ENCODE assay signal across 8 cellular contexts in genomic region chrX:54640103-54640428, GRCh38.
DNase-seq lines count a peak whose midpoint lies in the region; ATAC-seq lines count a peak whose summit lies in the region.

No MANE protein-coding gene starts in this region.

- H3K9me3 Mint-ChIP-seq in activated CD4-positive, alpha-beta T cell treated with anti-CD3 and anti-CD28 coated beads, Interleukin-2, amount 10 ng/mL, durations not matched to agents 24 days and 14 days: peaks cover 10% of the 10 kb centered on the region
- H3K9me3 Mint-ChIP-seq in activated naive CD8-positive, alpha-beta T cell treated with anti-CD3 and anti-CD28 coated beads, Interleukin-2, amount 50 U/mL, for 24 hours: peaks cover 8% of the 10 kb centered on the region

- H3K27me3 Mint-ChIP-seq in activated CD4-positive, alpha-beta T cell treated with anti-CD3 and anti-CD28 coated beads, Interleukin-2, amount 10 ng/mL, durations not matched to agents 24 days and 14 days: no peaks in the 10 kb centered on the region
- H3K27me3 Mint-ChIP-seq in activated naive CD8-positive, alpha-beta T cell treated with anti-CD3 and anti-CD28 coated beads, Interleukin-2, amount 50 U/mL, for 24 hours: no peaks in the 10 kb centered on the region

- H3K27me3 ChIP-seq in layer of hippocampus (ENCODE audit: control insufficient read depth, insufficient read depth, low read length): no peaks in the 10 kb centered on the region

- peaks cover 3% of the 10 kb centered on the region for H3K36me3 Mint-ChIP-seq in activated CD4-positive, alpha-beta T cell treated with anti-CD3 and anti-CD28 coated beads, Interleukin-2, amount 10 ng/mL, durations not matched to agents 24 days and 14 days (ENCODE audit: low read depth)
- H3K36me3 Mint-ChIP-seq in activated naive CD8-positive, alpha-beta T cell treated with anti-CD3 and anti-CD28 coated beads, Interleukin-2, amount 50 U/mL, for 24 hours (ENCODE audit: low read depth): peaks cover 8% of the 10 kb centered on the region

- peak overlapping the region; percentile 97 for H3K4me3 Mint-ChIP-seq in activated CD4-positive, alpha-beta T cell treated with anti-CD3 and anti-CD28 coated beads, Interleukin-2, amount 10 ng/mL, durations not matched to agents 24 days and 14 days
- H3K4me3 Mint-ChIP-seq in activated naive CD8-positive, alpha-beta T cell treated with anti-CD3 and anti-CD28 coated beads, Interleukin-2, amount 50 U/mL, for 24 hours: peak overlapping the region; percentile 85

- peak overlapping the region; percentile 79 for H3K27ac ChIP-seq in layer of hippocampus (ENCODE audit: low read depth, low read length)
- peak overlapping the region; percentile 69 for H3K27ac ChIP-seq in temporal lobe (ENCODE audit: low read depth, low read length)

- H3K27ac Mint-ChIP-seq in activated CD4-positive, alpha-beta T cell treated with anti-CD3 and anti-CD28 coated beads, Interleukin-2, amount 10 ng/mL, durations not matched to agents 24 days and 14 days: peak overlapping the region; percentile 100
- H3K27ac Mint-ChIP-seq in activated naive CD8-positive, alpha-beta T cell treated with anti-CD3 and anti-CD28 coated beads, Interleukin-2, amount 50 U/mL, for 24 hours: peak overlapping the region; percentile 97

- DNase-seq in activated CD4-positive, alpha-beta T cell treated with anti-CD3 and anti-CD28 coated beads, Interleukin-2, amount 10 ng/mL, durations not matched to agents 24 days and 14 days: no peak
- DNase-seq in activated CD4-positive, alpha-beta T cell treated with anti-CD3 and anti-CD28 coated beads for 48 hours: no peak
- no peak for DNase-seq in activated naive CD8-positive, alpha-beta T cell treated with anti-CD3 and anti-CD28 coated beads, Interleukin-2, amount 50 U/mL, for 24 hours
- DNase-seq in kidney tubule cell (ENCODE audit: low spot score): no peak

- ATAC-seq in activated naive CD8-positive, alpha-beta T cell treated with anti-CD3 and anti-CD28 coated beads, Interleukin-2, amount 50 U/mL, for 24 hours: no peak
- ATAC-seq in esophagus mucosa (no peak), GM18498 (IDR thresholded peaks at IDR 0.05; ENCODE audit: unreplicated experiment) (no peak)

- peaks cover 7% of the 10 kb centered on the region for H3K4me1 Mint-ChIP-seq in activated CD4-positive, alpha-beta T cell treated with anti-CD3 and anti-CD28 coated beads, Interleukin-2, amount 10 ng/mL, durations not matched to agents 24 days and 14 days
- H3K4me1 Mint-ChIP-seq in activated naive CD8-positive, alpha-beta T cell treated with anti-CD3 and anti-CD28 coated beads, Interleukin-2, amount 50 U/mL, for 24 hours: peaks cover 10% of the 10 kb centered on the region

- intact Hi-C loops in activated CD4-positive, alpha-beta T cell treated with anti-CD3 and anti-CD28 coated beads, Interleukin-2, amount 10 ng/mL, durations not matched to agents 24 days and 14 days (cut with micrococcal nuclease): loop anchor here (2.0 kb wide), 1 partner anchor 417 kb away; no protein-coding TSS in a partner anchor
